Comparison of ENCODE assay signal across 1 cellular context in the genomic region with DNA sequence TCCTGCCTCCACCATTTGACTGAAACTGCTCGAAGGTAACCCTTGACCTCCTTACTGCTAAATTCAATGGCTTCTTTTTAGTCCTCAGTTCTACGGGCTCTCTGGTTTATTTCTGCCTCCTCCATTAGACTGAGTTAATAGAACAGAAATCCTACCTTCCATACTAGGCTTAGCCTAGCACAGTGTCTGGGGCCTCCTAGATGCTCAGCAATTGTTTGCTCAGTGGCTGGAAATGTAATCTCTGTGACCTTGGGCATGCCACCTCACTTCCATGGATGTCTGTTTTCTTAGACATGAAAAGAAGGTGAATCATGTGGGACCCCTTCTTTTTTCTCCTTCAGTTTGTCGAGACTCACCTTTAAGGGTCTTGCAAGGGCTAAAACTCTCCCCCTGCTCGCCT.
TF ChIP-seq lines count a peak whose summit lies in the region.

No MANE protein-coding gene starts in this region.

TF ChIP-seq in HepG2, 621 proteins besides CTCF, POLR2A, EP300 and RAD21 (continued from another document):
- TF ChIP-seq, protein P1, sequence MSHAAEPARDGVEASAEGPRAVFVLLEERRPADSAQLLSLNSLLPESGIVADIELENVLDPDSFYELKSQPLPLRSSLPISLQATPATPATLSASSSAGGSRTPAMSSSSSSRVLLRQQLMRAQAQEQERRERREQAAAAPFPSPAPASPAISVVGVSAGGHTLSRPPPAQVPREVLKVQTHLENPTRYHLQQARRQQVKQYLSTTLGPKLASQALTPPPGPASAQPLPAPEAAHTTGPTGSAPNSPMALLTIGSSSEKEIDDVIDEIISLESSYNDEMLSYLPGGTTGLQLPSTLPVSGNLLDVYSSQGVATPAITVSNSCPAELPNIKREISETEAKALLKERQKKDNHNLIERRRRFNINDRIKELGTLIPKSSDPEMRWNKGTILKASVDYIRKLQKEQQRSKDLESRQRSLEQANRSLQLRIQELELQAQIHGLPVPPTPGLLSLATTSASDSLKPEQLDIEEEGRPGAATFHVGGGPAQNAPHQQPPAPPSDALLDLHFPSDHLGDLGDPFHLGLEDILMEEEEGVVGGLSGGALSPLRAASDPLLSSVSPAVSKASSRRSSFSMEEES (CRISPR knock-in tag; IDR thresholded peaks at IDR 0.05), result no peak
- TF ChIP-seq IRF2 (CRISPR knock-in tag; IDR thresholded peaks at IDR 0.05) (peak; percentile 23; the same call in 1 of the 2 replicates), HOXA5 (CRISPR knock-in tag; IDR thresholded peaks at IDR 0.05) (no peak), JUNB (CRISPR knock-in tag; IDR thresholded peaks at IDR 0.05; ENCODE audit: borderline replicate concordance) (no peak), FOXA3 (CRISPR knock-in tag; IDR thresholded peaks at IDR 0.05) (0 out of 2 replicates have a peak, but pooled peaks have one; percentile 25), TBX2 (CRISPR knock-in tag; IDR thresholded peaks at IDR 0.05; ENCODE audit: borderline replicate concordance) (no peak), ZFP36L1 (CRISPR knock-in tag; IDR thresholded peaks at IDR 0.05) (no peak), NFYB (CRISPR knock-in tag; IDR thresholded peaks at IDR 0.05) (no peak), ZNF883 (CRISPR knock-in tag; IDR thresholded peaks at IDR 0.05; ENCODE audit: not compliant biosample characterization) (no peak), RXRB (CRISPR knock-in tag; IDR thresholded peaks at IDR 0.05; ENCODE audit: borderline replicate concordance) (peak; percentile 59), HOXA3 (CRISPR knock-in tag; IDR thresholded peaks at IDR 0.05) (no peak), ZFP37 (CRISPR knock-in tag; IDR thresholded peaks at IDR 0.05; ENCODE audit: borderline replicate concordance) (no peak), ZNF746 (CRISPR knock-in tag; IDR thresholded peaks at IDR 0.05) (no peak), ELF4 (CRISPR knock-in tag; IDR thresholded peaks at IDR 0.05; ENCODE audit: borderline replicate concordance) (no peak), SP2 (CRISPR knock-in tag; IDR thresholded peaks at IDR 0.05) (no peak), NBN (conservative IDR thresholded peaks at IDR 0.05) (no peak), GATAD2A (CRISPR knock-in tag; IDR thresholded peaks at IDR 0.05) (peak; percentile 88), FOSL2 (CRISPR knock-in tag; IDR thresholded peaks at IDR 0.05) (peak; percentile 77)
- TF ChIP-seq, protein P2, sequence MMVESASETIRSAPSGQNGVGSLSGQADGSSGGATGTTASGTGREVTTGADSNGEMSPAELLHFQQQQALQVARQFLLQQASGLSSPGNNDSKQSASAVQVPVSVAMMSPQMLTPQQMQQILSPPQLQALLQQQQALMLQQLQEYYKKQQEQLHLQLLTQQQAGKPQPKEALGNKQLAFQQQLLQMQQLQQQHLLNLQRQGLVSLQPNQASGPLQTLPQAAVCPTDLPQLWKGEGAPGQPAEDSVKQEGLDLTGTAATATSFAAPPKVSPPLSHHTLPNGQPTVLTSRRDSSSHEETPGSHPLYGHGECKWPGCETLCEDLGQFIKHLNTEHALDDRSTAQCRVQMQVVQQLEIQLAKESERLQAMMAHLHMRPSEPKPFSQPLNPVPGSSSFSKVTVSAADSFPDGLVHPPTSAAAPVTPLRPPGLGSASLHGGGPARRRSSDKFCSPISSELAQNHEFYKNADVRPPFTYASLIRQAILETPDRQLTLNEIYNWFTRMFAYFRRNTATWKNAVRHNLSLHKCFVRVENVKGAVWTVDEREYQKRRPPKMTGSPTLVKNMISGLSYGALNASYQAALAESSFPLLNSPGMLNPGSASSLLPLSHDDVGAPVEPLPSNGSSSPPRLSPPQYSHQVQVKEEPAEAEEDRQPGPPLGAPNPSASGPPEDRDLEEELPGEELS (CRISPR knock-in tag; IDR thresholded peaks at IDR 0.05), result no peak
- TF ChIP-seq, protein P3, sequence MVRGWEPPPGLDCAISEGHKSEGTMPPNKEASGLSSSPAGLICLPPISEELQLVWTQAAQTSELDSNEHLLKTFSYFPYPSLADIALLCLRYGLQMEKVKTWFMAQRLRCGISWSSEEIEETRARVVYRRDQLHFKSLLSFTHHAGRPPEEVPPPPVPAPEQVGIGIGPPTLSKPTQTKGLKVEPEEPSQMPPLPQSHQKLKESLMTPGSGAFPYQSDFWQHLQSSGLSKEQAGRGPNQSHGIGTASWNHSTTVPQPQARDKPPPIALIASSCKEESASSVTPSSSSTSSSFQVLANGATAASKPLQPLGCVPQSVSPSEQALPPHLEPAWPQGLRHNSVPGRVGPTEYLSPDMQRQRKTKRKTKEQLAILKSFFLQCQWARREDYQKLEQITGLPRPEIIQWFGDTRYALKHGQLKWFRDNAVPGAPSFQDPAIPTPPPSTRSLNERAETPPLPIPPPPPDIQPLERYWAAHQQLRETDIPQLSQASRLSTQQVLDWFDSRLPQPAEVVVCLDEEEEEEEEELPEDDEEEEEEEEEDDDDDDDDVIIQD (CRISPR knock-in tag; IDR thresholded peaks at IDR 0.05; ENCODE audit: low read depth), result peak; percentile 83
